Comparison of ENCODE assay signal across 16 cellular contexts in genomic region chr4:156672924-156673323, GRCh38.
DNase-seq lines count a peak whose midpoint lies in the region; ATAC-seq and TF ChIP-seq lines count a peak whose summit lies in the region.
"Had no signal": no experiment of that assay in that cellular context is flagged by ENCODE, and none has a peak within 500 bp of the region (broad histone marks: within the 10 kb centered on the region; RNA-seq: fewer than 3 reads in every experiment).

No MANE protein-coding gene starts in this region.

- no peaks in the 10 kb centered on the region for H3K36me3 Mint-ChIP-seq in endodermal cell (ENCODE audit: low read depth)
- H3K36me3 Mint-ChIP-seq: activated CD4-positive, alpha-beta memory T cell treated with anti-CD3 and anti-CD28 coated beads for 36 hours had no signal

- H4K20me1 ChIP-seq in osteoblast (ENCODE audit: insufficient read depth, low read length), result no peaks in the 10 kb centered on the region
- H4K20me1 ChIP-seq: BLaER1 had no signal

- TF ChIP-seq POLR2A in sigmoid colon (IDR thresholded peaks at IDR 0.05), result no peak

- H3K4me3 Mint-ChIP-seq in endodermal cell, result no peak overlapping the region
- H3K4me3 Mint-ChIP-seq: activated CD4-positive, alpha-beta memory T cell treated with anti-CD3 and anti-CD28 coated beads for 36 hours had no signal

- no peak overlapping the region for H3K4me3 ChIP-seq in endodermal cell (ENCODE audit: low read length)
- H3K4me3 ChIP-seq in osteoblast (ENCODE audit: insufficient read depth, low read length), result no peak overlapping the region
- H3K4me3 ChIP-seq in sigmoid colon, result no peak overlapping the region
- H3K4me3 ChIP-seq: BLaER1, GM12878, HAP-1, SJCRH30 had no signal

- no peaks in the 10 kb centered on the region for H3K79me2 ChIP-seq in osteoblast (ENCODE audit: insufficient read depth, low read length)

- TF ChIP-seq CTCF in endodermal cell (conservative IDR thresholded peaks at IDR 0.05), result no peak
- TF ChIP-seq CTCF in osteoblast (IDR thresholded peaks at IDR 0.05; ENCODE audit: extremely low read depth, low read depth, low read length), result no peak
- no peak for TF ChIP-seq CTCF in sigmoid colon (IDR thresholded peaks at IDR 0.05)

- ATAC-seq in HG03039 (IDR thresholded peaks at IDR 0.05; ENCODE audit: unreplicated experiment) (no peak), HG03095 (IDR thresholded peaks at IDR 0.05; ENCODE audit: unreplicated experiment) (no peak)
- ATAC-seq: GM12878 had no signal

- H3K9me3 ChIP-seq in endodermal cell (ENCODE audit: control insufficient read depth, low read length), result no peaks in the 10 kb centered on the region
- no peaks in the 10 kb centered on the region for H3K9me3 ChIP-seq in osteoblast (ENCODE audit: low read depth, low read length)
- H3K9me3 ChIP-seq in sigmoid colon, result no peaks in the 10 kb centered on the region
- H3K9me3 ChIP-seq: BLaER1, HAP-1, SJCRH30 had no signal

- H3K27ac Mint-ChIP-seq in endodermal cell, result no peak overlapping the region
- H3K27ac Mint-ChIP-seq: activated CD4-positive, alpha-beta memory T cell treated with anti-CD3 and anti-CD28 coated beads for 36 hours had no signal

- intact Hi-C loops in sigmoid colon (cut with DNase I), result no loop called here

- H2AFZ ChIP-seq in osteoblast (ENCODE audit: low read length), result peak overlapping the region; percentile 13

- H3K9ac ChIP-seq in endodermal cell (ENCODE audit: extremely low read depth, low read length, poor library complexity, severe bottlenecking), result no peak overlapping the region
- H3K9ac ChIP-seq: BLaER1 had no signal

- WGBS in endodermal cell (ENCODE audit: insufficient coverage in 1 of 2, insufficient read length in 1 of 2), 2 experiments, result 67 to 86% methylated on average over 4 of the region's 4 CpGs
- WGBS in sigmoid colon, 2 donors, result 58 to 77% methylated on average over 4 of the region's 4 CpGs

- peak overlapping the region; percentile 64 for H3K4me2 ChIP-seq in osteoblast (ENCODE audit: insufficient read depth, low read length)
- H3K4me2 ChIP-seq: BLaER1 had no signal

- no peak for TF ChIP-seq EP300 in sigmoid colon (IDR thresholded peaks at IDR 0.05)

- H3K27me3 Mint-ChIP-seq in endodermal cell (ENCODE audit: insufficient read depth), result no peaks in the 10 kb centered on the region
- H3K27me3 Mint-ChIP-seq: activated CD4-positive, alpha-beta memory T cell treated with anti-CD3 and anti-CD28 coated beads for 36 hours had no signal

- H3K4me1 Mint-ChIP-seq in endodermal cell, result no peaks in the 10 kb centered on the region

- H3K27ac ChIP-seq in endodermal cell (ENCODE audit: low read depth, low read length) (peak overlapping the region; percentile 4), osteoblast (ENCODE audit: low read depth, low read length) (peak overlapping the region; percentile 59), sigmoid colon (no peak overlapping the region)
- H3K27ac ChIP-seq: BLaER1, SJCRH30 had no signal

- no peaks in the 10 kb centered on the region for H3K4me1 ChIP-seq in endodermal cell (ENCODE audit: control insufficient read depth, insufficient read depth, low read length)
- peaks cover 20% of the 10 kb centered on the region for H3K4me1 ChIP-seq in osteoblast (ENCODE audit: insufficient read depth, low read length)
- H3K4me1 ChIP-seq in sigmoid colon, result peaks cover 0 to 10% (median 2%) of the 10 kb centered on the region in 4 donors
- H3K4me1 ChIP-seq: BLaER1 had no signal

- H3K36me3 ChIP-seq in endodermal cell (ENCODE audit: control insufficient read depth, insufficient read depth, low read length) (no peaks in the 10 kb centered on the region), osteoblast (ENCODE audit: insufficient read depth, low read length) (no peaks in the 10 kb centered on the region), sigmoid colon (no peaks in the 10 kb centered on the region)
- H3K36me3 ChIP-seq: BLaER1, HAP-1, SJCRH30 had no signal

- H3K9me3 Mint-ChIP-seq in endodermal cell, result no peaks in the 10 kb centered on the region

- DNase-seq in COLO829 (ENCODE audit: low spot score), result peak; percentile 44
- DNase-seq in M059J (ENCODE audit: low read depth), result peak; percentile 90
- DNase-seq in endodermal cell, result peak; percentile 43
- peak; percentile 66 for DNase-seq in osteoblast (ENCODE audit: insufficient read length, low spot score, missing footprints)
- no peak for DNase-seq in sigmoid colon
- DNase-seq in NCI-H2196 (lab: John Stamatoyannopoulos, UW; ENCODE audit: unreplicated experiment), result no peak
- DNase-seq: activated CD4-positive, alpha-beta memory T cell treated with anti-CD3 and anti-CD28 coated beads for 36 hours; dermis blood vessel endothelial cell; DMS79; NCI-H1930 had no signal

- H3K27me3 ChIP-seq in endodermal cell (ENCODE audit: control insufficient read depth, insufficient read depth, low read length, poor library complexity, severe bottlenecking) (no peaks in the 10 kb centered on the region), osteoblast (ENCODE audit: insufficient read depth, low read length) (no peaks in the 10 kb centered on the region), sigmoid colon (no peaks in the 10 kb centered on the region)
- H3K27me3 ChIP-seq: BLaER1, SJCRH30 had no signal

Comparison
In these comparisons a context has a peak if more than half of its experiments do, and no peak if none do; other contexts are left out.
1. DNase-seq: peak in COLO829 (single experiment), M059J (single experiment), endodermal cell (single experiment) and osteoblast (single experiment); none in sigmoid colon (single experiment) and NCI-H2196 (single experiment).
2. H3K27ac ChIP-seq: peak in endodermal cell (single experiment) and osteoblast (single experiment); none in sigmoid colon (0 of 4).